Comparison of ENCODE assay signal across 9 cellular contexts in genomic region chr9:132163457-132163875, GRCh38. TPM values are rescaled to one million over a fixed set of nuclear protein-coding genes. Genes with fewer than 3 reads are reported as not detected.
DNase-seq lines count a peak whose midpoint lies in the region; ATAC-seq, FAIRE-seq and TF ChIP-seq lines count a peak whose summit lies in the region.
"Had no signal": no experiment of that assay in that cellular context is flagged by ENCODE, and none has a peak within 500 bp of the region (broad histone marks: within the 10 kb centered on the region; RNA-seq: fewer than 3 reads in every experiment).

No MANE protein-coding gene starts in this region.

- peaks cover 62% of the 10 kb centered on the region for H4K20me1 ChIP-seq in BLaER1

- DNase-seq in effector memory CD4-positive, alpha-beta T cell = no peak
- no peak for DNase-seq in natural killer cell
- DNase-seq in NCI-H1048 (lab: John Stamatoyannopoulos, UW) = no peak
- no peak for DNase-seq in frontal cortex (ENCODE audit: low spot score in 2 of 2)
- DNase-seq in activated CD4-positive, CD25-positive, alpha-beta regulatory T cell treated with anti-CD3 and anti-CD28 coated beads, Interleukin-2, amount 50 U/mL, for 72 hours = no peak
- no peak for DNase-seq in COLO829 (ENCODE audit: low spot score)

- H3K4me1 ChIP-seq in BLaER1 (peaks cover 56% of the 10 kb centered on the region), HUES64 (ENCODE audit: insufficient read depth, low read length) (peaks cover 14% of the 10 kb centered on the region)
- peaks cover 15% of the 10 kb centered on the region for H3K4me1 ChIP-seq in effector memory CD4-positive, alpha-beta T cell (ENCODE audit: control insufficient read depth, insufficient read depth, low read length, poor library complexity, severe bottlenecking)

- no peak overlapping the region for H3K27ac Mint-ChIP-seq in natural killer cell

- intact Hi-C loops in natural killer cell (cut with micrococcal nuclease) = loop anchor here (2.0 kb wide), 1 partner anchor 85 kb away; the partner anchor contains the start of gene MED27

- ATAC-seq in natural killer cell = no peak

- peaks cover 6 to 18% of the 10 kb centered on the region in 2 donors for H3K4me1 Mint-ChIP-seq in natural killer cell

- H3K4me2 ChIP-seq in BLaER1 = peak overlapping the region; percentile 95

- H3K4me3 Mint-ChIP-seq in natural killer cell = peak overlapping the region; percentile 78

- no peak for FAIRE-seq in frontal cortex (lab: Jason Lieb, UNC)

- no peaks in the 10 kb centered on the region for H3K36me3 Mint-ChIP-seq in natural killer cell

- WGBS in HUES64 = 1% methylated on average over 29 of the region's 29 CpGs

- H3K4me3 ChIP-seq in BLaER1 (peak overlapping the region; percentile 89), HUES64 (ENCODE audit: low read length) (peak overlapping the region; percentile 58)
- H3K4me3 ChIP-seq in effector memory CD4-positive, alpha-beta T cell (ENCODE audit: insufficient read depth, low read depth, low read length, poor library complexity, severe bottlenecking) = peak overlapping the region; percentile 76

- H3K9ac ChIP-seq in BLaER1 = peak overlapping the region; percentile 82
- no peak overlapping the region for H3K9ac ChIP-seq in HUES64 (ENCODE audit: low read depth, low read length)

- H3K27me3 ChIP-seq in BLaER1 (peaks cover 53% of the 10 kb centered on the region), HUES64 (ENCODE audit: insufficient read depth, low read length) (peaks cover 80% of the 10 kb centered on the region)
- peaks cover 44% of the 10 kb centered on the region for H3K27me3 ChIP-seq in effector memory CD4-positive, alpha-beta T cell (replicated peaks; ENCODE audit: control insufficient read depth, insufficient read depth, low read length, poor library complexity, severe bottlenecking)

- H3K36me3 ChIP-seq in BLaER1 (peaks cover 21% of the 10 kb centered on the region), HUES64 (ENCODE audit: insufficient read depth, low read length) (no peaks in the 10 kb centered on the region)
- H3K36me3 ChIP-seq in effector memory CD4-positive, alpha-beta T cell (ENCODE audit: control insufficient read depth, insufficient read depth, low read length) = no peaks in the 10 kb centered on the region
- H3K36me3 ChIP-seq: left lung had no signal

- peaks cover 24 to 42% of the 10 kb centered on the region in 2 donors for H3K27me3 Mint-ChIP-seq in natural killer cell (ENCODE audit: low read depth in 2 of 2)

- no peak for TF ChIP-seq CTCF in natural killer cell (IDR thresholded peaks at IDR 0.05)

- H3K27ac ChIP-seq in BLaER1 (0 out of 2 replicates have a peak overlapping the region, but pooled peaks have one; percentile 27), HUES64 (ENCODE audit: low read depth, low read length) (no peak overlapping the region)
- H3K27ac ChIP-seq in effector memory CD4-positive, alpha-beta T cell (ENCODE audit: insufficient read depth, low read length, poor library complexity, severe bottlenecking) = no peak overlapping the region
- H3K27ac ChIP-seq: left lung had no signal

- H3K9me3 ChIP-seq in BLaER1 (no peaks in the 10 kb centered on the region), HUES64 (ENCODE audit: insufficient read depth, low read depth, low read length) (no peaks in the 10 kb centered on the region)
- H3K9me3 ChIP-seq in effector memory CD4-positive, alpha-beta T cell (ENCODE audit: control insufficient read depth, low read length) = no peaks in the 10 kb centered on the region
- H3K9me3 ChIP-seq: left lung had no signal

- no peaks in the 10 kb centered on the region for H3K9me3 Mint-ChIP-seq in natural killer cell

RNA-seq across cellular contexts. Expression of gene NTNG2, which starts 1.6 kb away (rescaled TPM):
- polyA plus RNA-seq in HUES64 (2013, experiment 1 of 2) = 0.45 TPM
- polyA plus RNA-seq in HUES64 (2013, experiment 2 of 2) = 1.3 TPM
- total RNA-seq in natural killer cell (10 to 100 TPM; 23.4 to 67.2 (median 32.6) TPM), frontal cortex (16.3 TPM)
